ENCODE assay signal across 7 cellular contexts in the genomic region with DNA sequence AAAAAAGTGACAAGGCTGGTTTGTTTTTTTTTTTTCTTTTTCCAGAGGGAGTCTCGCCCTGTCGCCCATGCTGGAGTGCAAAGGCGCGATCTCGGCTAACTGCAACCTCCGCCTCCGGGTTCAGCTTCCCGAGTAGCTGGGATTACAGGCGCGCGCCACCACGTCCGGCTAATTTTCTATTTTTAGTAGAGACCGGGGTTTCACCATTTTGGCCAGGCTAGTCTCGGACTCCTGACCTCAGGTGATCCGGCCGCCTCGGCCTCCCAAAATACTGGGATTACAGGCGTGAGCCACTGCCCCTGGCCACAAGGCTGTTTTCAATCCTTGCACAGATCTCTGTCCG. TPM values are rescaled to one million over a fixed set of nuclear protein-coding genes. Genes with fewer than 3 reads are reported as not detected.
DNase-seq lines count a peak whose midpoint lies in the region; ATAC-seq and TF ChIP-seq lines count a peak whose summit lies in the region.

No MANE protein-coding gene starts in this region.

- TF ChIP-seq CTCF in HCT116 (IDR thresholded peaks at IDR 0.05 in 2 of 3, conservative IDR thresholded peaks at IDR 0.05 in 1 of 3; ENCODE audit: borderline replicate concordance in 1 of 3, insufficient read depth in 1 of 3, low read depth in 2 of 3, low read length in 2 of 3) (no peak), activated B cell treated with CpG ODN at 0.5 μM for 24 hours (IDR thresholded peaks at IDR 0.05) (no peak), spleen (IDR thresholded peaks at IDR 0.05 in 8 of 11, conservative IDR thresholded peaks at IDR 0.05 in 3 of 11) (no peak)

- H4K20me1 ChIP-seq in HCT116 (ENCODE audit: insufficient read depth): no peaks in the 10 kb centered on the region

- TF ChIP-seq RAD21 in HCT116 (IDR thresholded peaks at IDR 0.05; ENCODE audit: low read depth): no peak

- H3K9me3 ChIP-seq in HCT116 (ENCODE audit: control insufficient read depth in 1 of 2, insufficient read depth in 1 of 2, low read depth in 1 of 2, low read length in 2 of 2) (no peaks in the 10 kb centered on the region), spleen (no peaks in the 10 kb centered on the region)

- H3K4me1 ChIP-seq in HCT116 (ENCODE audit: control insufficient read depth in 1 of 2, insufficient read depth in 2 of 2, low read length in 2 of 2): peaks cover 14 to 24% of the 10 kb centered on the region in 2 experiments
- peaks cover 27 to 64% (median 48%) of the 10 kb centered on the region in 6 donors for H3K4me1 ChIP-seq in spleen

- peak overlapping the region; percentile 88 for H3K4me2 ChIP-seq in HCT116 (ENCODE audit: low read length)

- H2AFZ ChIP-seq in HCT116 (ENCODE audit: low read depth, low read length, poor library complexity, severe bottlenecking): no peak overlapping the region

- ATAC-seq in HCT116 (no peak), activated B cell treated with CpG ODN at 0.5 μM for 24 hours (ENCODE audit: low read depth) (no peak), HG03095 (IDR thresholded peaks at IDR 0.05; ENCODE audit: unreplicated experiment) (no peak)

- H3K4me3 ChIP-seq in HCT116 (replicated peaks in 1 of 2; ENCODE audit: low read depth in 1 of 2, low read length in 2 of 2) (peak overlapping the region; percentile 100), iPS-11a (ENCODE audit: low read depth, low read length) (peak overlapping the region; percentile 99), spleen (peak overlapping the region; percentile 97 to 100 (median 99))

- no peaks in the 10 kb centered on the region for H3K9me2 ChIP-seq in HCT116 (ENCODE audit: insufficient read depth)

- peak overlapping the region; percentile 98 for H3K4me3 Mint-ChIP-seq in activated B cell treated with CpG ODN at 0.5 μM for 24 hours

- intact Hi-C loops in HCT116 (cut with micrococcal nuclease) (no loop called here), activated B cell treated with CpG ODN at 0.5 μM for 24 hours (cut with micrococcal nuclease) (loop anchor here (1.0 kb wide), 3 partner anchors 10 to 449 kb away; a partner anchor contains a TSS), spleen (cut with DNase I; ENCODE audit: low total_unique reads) (no loop called here)

- peaks cover 33% of the 10 kb centered on the region for H3K36me3 Mint-ChIP-seq in activated B cell treated with CpG ODN at 0.5 μM for 24 hours (ENCODE audit: low read depth)

- H3K79me2 ChIP-seq in HCT116 (ENCODE audit: insufficient read depth, low read length): peaks cover 65% of the 10 kb centered on the region

- peaks cover 0 to 6% of the 10 kb centered on the region in 2 experiments; a peak in 2 of 4 replicates for H3K36me3 ChIP-seq in HCT116 (ENCODE audit: control insufficient read depth in 1 of 2, insufficient read depth in 2 of 2, low read length in 2 of 2)
- H3K36me3 ChIP-seq in spleen: peaks cover 0 to 41% (median 14%) of the 10 kb centered on the region in 6 donors

- DNase-seq in HCT116 (ENCODE audit: low read depth, low spot score) (no peak), activated B cell treated with CpG ODN at 0.5 μM for 24 hours (no peak), spleen (peak; percentile 77), NCI-H774 (lab: John Stamatoyannopoulos, UW) (no peak)
- DNase-seq in stimulated activated CD8-positive, alpha-beta memory T cell treated with anti-CD3 and anti-CD28 coated beads, Interleukin-4, amount 100 ng/mL, for 48 hours: no peak

- H3K27me3 ChIP-seq in HCT116 (ENCODE audit: insufficient read depth, low read length) (no peaks in the 10 kb centered on the region), spleen (replicated peaks in 1 of 7) (no peaks in the 10 kb centered on the region)

- no peaks in the 10 kb centered on the region for H3K27me3 Mint-ChIP-seq in activated B cell treated with CpG ODN at 0.5 μM for 24 hours

- peak overlapping the region; percentile 96 for H3K27ac ChIP-seq in HCT116 (ENCODE audit: low read depth, low read length)
- peak overlapping the region; percentile 76 to 97 (median 94) for H3K27ac ChIP-seq in spleen

- peaks cover 32% of the 10 kb centered on the region for H3K4me1 Mint-ChIP-seq in activated B cell treated with CpG ODN at 0.5 μM for 24 hours

- TF ChIP-seq POLR2A in HCT116 (IDR thresholded peaks at IDR 0.05; ENCODE audit: borderline replicate concordance, extremely low read depth, insufficient read depth, insufficient read length): no peak
- TF ChIP-seq POLR2A in spleen (IDR thresholded peaks at IDR 0.05): no peak

- 9 to 14% (median 12%) methylated on average over 17 to 20 of the region's 20 CpGs for WGBS in spleen, 5 donors

- peak overlapping the region; percentile 99 for H3K9ac ChIP-seq in HCT116 (ENCODE audit: low read length)

- H3K27ac Mint-ChIP-seq in activated B cell treated with CpG ODN at 0.5 μM for 24 hours: peak overlapping the region; percentile 97

- no peaks in the 10 kb centered on the region for H3K9me3 Mint-ChIP-seq in activated B cell treated with CpG ODN at 0.5 μM for 24 hours

- RAD21 ChIA-PET in HCT116 (lab: Charles Lee; ENCODE audit: low non-redundant PET in 1 of 2, low total read pairs in 2 of 2, uncharacterized antibody in 2 of 2, unreplicated experiment in 2 of 2): no interaction called here

- CTCF ChIA-PET in HCT116 (lab: Charles Lee): no interaction called here
- CTCF ChIA-PET in activated B cell treated with CpG ODN at 0.5 μM for 24 hours (lab: Charles Lee): no interaction called here

- no TSS peak for BruUV-seq in HCT116 (replicated peaks; lab: Mats Ljungman, UMichigan)

- POLR2A ChIA-PET in HCT116 (lab: Charles Lee): no interaction called here
- POLR2A ChIA-PET in activated B cell treated with CpG ODN at 0.5 μM for 24 hours (lab: Charles Lee): interaction anchor here (0.7 to 1.7 kb wide), 4 partner anchors 11 to 428 kb away, joined by 5 to 9 read pairs (median 7); a partner anchor contains a TSS

TF ChIP-seq in HCT116, 20 proteins besides CTCF, POLR2A, EP300 and RAD21:
- TF ChIP-seq TCF7L2 (IDR thresholded peaks at IDR 0.05; ENCODE audit: borderline replicate concordance, extremely low read depth, insufficient read depth, insufficient read length) (no peak), SP1 (IDR thresholded peaks at IDR 0.05; ENCODE audit: low read depth) (no peak), EZH2 (IDR thresholded peaks at IDR 0.05) (no peak), CEBPB (IDR thresholded peaks at IDR 0.05; ENCODE audit: low read depth) (no peak), ZNF274 (IDR thresholded peaks at IDR 0.05; ENCODE audit: low read depth, low read length) (no peak), SRF (IDR thresholded peaks at IDR 0.05; ENCODE audit: low read depth) (no peak), YY1 (IDR thresholded peaks at IDR 0.05; ENCODE audit: extremely low read depth, insufficient replicate concordance, low read depth, low read length) (no peak)
- TF ChIP-seq, protein P1, sequence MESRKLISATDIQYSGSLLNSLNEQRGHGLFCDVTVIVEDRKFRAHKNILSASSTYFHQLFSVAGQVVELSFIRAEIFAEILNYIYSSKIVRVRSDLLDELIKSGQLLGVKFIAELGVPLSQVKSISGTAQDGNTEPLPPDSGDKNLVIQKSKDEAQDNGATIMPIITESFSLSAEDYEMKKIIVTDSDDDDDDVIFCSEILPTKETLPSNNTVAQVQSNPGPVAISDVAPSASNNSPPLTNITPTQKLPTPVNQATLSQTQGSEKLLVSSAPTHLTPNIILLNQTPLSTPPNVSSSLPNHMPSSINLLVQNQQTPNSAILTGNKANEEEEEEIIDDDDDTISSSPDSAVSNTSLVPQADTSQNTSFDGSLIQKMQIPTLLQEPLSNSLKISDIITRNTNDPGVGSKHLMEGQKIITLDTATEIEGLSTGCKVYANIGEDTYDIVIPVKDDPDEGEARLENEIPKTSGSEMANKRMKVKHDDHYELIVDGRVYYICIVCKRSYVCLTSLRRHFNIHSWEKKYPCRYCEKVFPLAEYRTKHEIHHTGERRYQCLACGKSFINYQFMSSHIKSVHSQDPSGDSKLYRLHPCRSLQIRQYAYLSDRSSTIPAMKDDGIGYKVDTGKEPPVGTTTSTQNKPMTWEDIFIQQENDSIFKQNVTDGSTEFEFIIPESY (IDR thresholded peaks at IDR 0.05; ENCODE audit: extremely low read depth, insufficient replicate concordance, low read length): no peak
TF ChIP-seq in HCT116: peak in this region for 0.

RNA-seq across cellular contexts. Expression of a gene that starts 0.6 kb away (rescaled TPM):
- total RNA-seq in HCT116 (2021; ENCODE audit: unreplicated experiment) (107 TPM), activated B cell treated with CpG ODN at 0.5 μM for 24 hours (73.9 and 74.0 TPM in 2 replicates), spleen (100 to 1,000 TPM in 6 of 7 donors, 10 to 100 TPM in 1; 85.3 to 127 (median 112) TPM)
- polyA plus RNA-seq in HCT116 (2012): 85.3 and 106 TPM in 2 replicates
- polyA plus RNA-seq in spleen: 100 to 1,000 TPM in 1 of 3 donors, 10 to 100 TPM in 2; 66.1 to 115 (median 99.6) TPM

RNA-seq across cellular contexts. Expression of a gene that starts 10.6 kb away (rescaled TPM):
- total RNA-seq in HCT116 (2021; ENCODE audit: unreplicated experiment) (38.6 TPM), activated B cell treated with CpG ODN at 0.5 μM for 24 hours (30.1 and 38.7 TPM in 2 replicates), spleen (10 to 100 TPM; 29.4 to 53.5 (median 38.2) TPM)
- 27.0 and 29.0 TPM in 2 replicates for polyA plus RNA-seq in HCT116 (2012)
- polyA plus RNA-seq in spleen: 10 to 100 TPM; 13.4 to 20.3 (median 17.2) TPM
